In genomic region chr2:137940191-137940590, GRCh38 we compare ENCODE assay signal across 24 cellular contexts. TPM values are rescaled to one million over a fixed set of nuclear protein-coding genes. Genes with fewer than 3 reads are reported as not detected.
DNase-seq lines count a peak whose midpoint lies in the region; ATAC-seq, FAIRE-seq and TF ChIP-seq lines count a peak whose summit lies in the region.
"Had no signal": no experiment of that assay in that cellular context is flagged by ENCODE, and none has a peak within 500 bp of the region (broad histone marks: within the 10 kb centered on the region; RNA-seq: fewer than 3 reads in every experiment).

No MANE protein-coding gene starts in this region.

- no peak overlapping the region for H3K4ac ChIP-seq in mesendoderm (ENCODE audit: low read depth, low read length)

- H2BK15ac ChIP-seq in mesendoderm (replicated peaks; ENCODE audit: low read depth), result peak overlapping the region; percentile 46

- 65% methylated on average over 4 of the region's 4 CpGs for WGBS in HepG2 (ENCODE audit: low lambda C conversion rate)
- no CpG with 5 or more reads among the region's 4 CpGs for WGBS in mesendoderm (ENCODE audit: extremely low coverage, insufficient coverage, low lambda C conversion rate)

- no peak overlapping the region for H3K23ac ChIP-seq in mesendoderm (ENCODE audit: low read length)

- no peak for TF ChIP-seq POLR2A in HepG2 (IDR thresholded peaks at IDR 0.05; ENCODE audit: insufficient read depth in 1 of 2, low read depth in 2 of 2, low read length in 2 of 2)

- H3K79me1 ChIP-seq in mesendoderm (ENCODE audit: low read length), result no peaks in the 10 kb centered on the region

- POLR2A ChIA-PET in WTC11 (lab: Charles Lee) (no interaction called here), HepG2 (lab: Yijun Ruan, JAX) (interaction anchor here (1.2 to 19.0 kb wide), 4 partner anchors 11 to 785 kb away, joined by 3 to 733 read pairs (median 19); partner anchors contain the start of gene HNMT)

- no peak overlapping the region for H4K5ac ChIP-seq in mesendoderm (ENCODE audit: low read length)

- no peak overlapping the region for H3K4me3 Mint-ChIP-seq in WTC11
- H3K4me3 Mint-ChIP-seq in nephron, result no peak overlapping the region
- H3K4me3 Mint-ChIP-seq: CD4-positive, alpha-beta memory T cell had no signal

- peaks cover 7% of the 10 kb centered on the region for H3K4me1 Mint-ChIP-seq in WTC11
- H3K4me1 Mint-ChIP-seq in nephron, result peaks cover 30% of the 10 kb centered on the region
- H3K4me1 Mint-ChIP-seq: CD4-positive, alpha-beta memory T cell had no signal

- peak overlapping the region in 2 of 3 experiments; percentile 58 to 60; a peak in 1 of 6 replicates for H3K4me3 ChIP-seq in HepG2 (replicated peaks in 1 of 3; ENCODE audit: insufficient read depth in 1 of 3, low read depth in 2 of 3, low read length in 3 of 3)
- H3K4me3 ChIP-seq in mesendoderm (ENCODE audit: low read length), result no peak overlapping the region
- H3K4me3 ChIP-seq: A549, HAP-1 had no signal

- CTCF ChIA-PET in WTC11 (lab: Charles Lee) (no interaction called here), HepG2 (lab: Yijun Ruan, JAX; ENCODE audit: low intra/inter-chr PET ratio, low total read pairs) (no interaction called here)

- no peak overlapping the region for H2BK120ac ChIP-seq in mesendoderm (ENCODE audit: low read depth, low read length)

- H3K27me3 ChIP-seq in HepG2 (ENCODE audit: control insufficient read depth in 1 of 2, insufficient read depth in 2 of 2, low read length in 2 of 2), result no peaks in the 10 kb centered on the region
- H3K27me3 ChIP-seq in mesendoderm (ENCODE audit: insufficient read depth, low read length, poor library complexity), result no peaks in the 10 kb centered on the region

- no peak for FAIRE-seq in HepG2 (lab: Jason Lieb, UNC)
- FAIRE-seq: A549, GM12891, GM18507, H54 had no signal

- no peak overlapping the region for H3K18ac ChIP-seq in mesendoderm (ENCODE audit: low read length)

- H3K9me3 ChIP-seq in HepG2 (ENCODE audit: low read length), result peaks cover 2% of the 10 kb centered on the region; the same call in 1 of the 2 replicates
- H3K9me3 ChIP-seq: A549, HAP-1 had no signal

- no TSS peak for BruUV-seq in HepG2 (replicated peaks; lab: Mats Ljungman, UMichigan)

- ATAC-seq in WTC11 (no peak), HepG2 (no peak), GM21576 (IDR thresholded peaks at IDR 0.05; ENCODE audit: unreplicated experiment) (no peak)
- ATAC-seq: A549 had no signal

- H3K36me3 ChIP-seq in HepG2 (replicated peaks in 1 of 2; ENCODE audit: control insufficient read depth in 1 of 2, insufficient read depth in 2 of 2, low read length in 2 of 2), result no peaks in the 10 kb centered on the region
- no peaks in the 10 kb centered on the region for H3K36me3 ChIP-seq in mesendoderm (ENCODE audit: control insufficient read depth, insufficient read depth, low read length)
- H3K36me3 ChIP-seq: HAP-1 had no signal

- H3K4me1 ChIP-seq in HepG2 (ENCODE audit: insufficient read depth, low read length), result peaks cover 97% of the 10 kb centered on the region
- H3K4me1 ChIP-seq in mesendoderm (ENCODE audit: control insufficient read depth, low read depth, low read length), result no peaks in the 10 kb centered on the region

- TF ChIP-seq EP300 in HepG2 (IDR thresholded peaks at IDR 0.05; ENCODE audit: low read depth in 2 of 2, low read length in 2 of 2) (no peak), HepG2 (CRISPR knock-in tag; IDR thresholded peaks at IDR 0.05; ENCODE audit: borderline replicate concordance) (no peak)

- H3K9ac ChIP-seq in HepG2 (ENCODE audit: insufficient read depth, low read depth, low read length), result peak overlapping the region; percentile 83; the same call in 1 of the 2 replicates
- no peak overlapping the region for H3K9ac ChIP-seq in mesendoderm (ENCODE audit: low read length)

- no peaks in the 10 kb centered on the region for H4K20me1 ChIP-seq in HepG2 (ENCODE audit: insufficient read depth, low read length)

- H3K27ac ChIP-seq in HepG2 (ENCODE audit: extremely low read length, insufficient read depth, low read length), result peak overlapping the region; percentile 99
- no peak overlapping the region for H3K27ac ChIP-seq in mesendoderm (ENCODE audit: low read depth, low read length)
- H3K27ac ChIP-seq: A549 had no signal

- TF ChIP-seq CTCF in WTC11 (IDR thresholded peaks at IDR 0.05) (no peak), HepG2 (CRISPR knock-in tag; IDR thresholded peaks at IDR 0.05) (no peak), nephron (IDR thresholded peaks at IDR 0.05; ENCODE audit: unreplicated experiment in 3 of 3) (no peak)

- no peak overlapping the region for H2AFZ ChIP-seq in HepG2 (ENCODE audit: low read length)

- intact Hi-C loops in HepG2 (cut with micrococcal nuclease; ENCODE audit: unreplicated experiment), result no loop called here

- peaks cover 28% of the 10 kb centered on the region for H3K79me2 ChIP-seq in HepG2 (ENCODE audit: insufficient read depth, low read length)
- no peaks in the 10 kb centered on the region for H3K79me2 ChIP-seq in mesendoderm (ENCODE audit: control insufficient read depth, insufficient read depth, low read length)

- H2AK5ac ChIP-seq in mesendoderm (ENCODE audit: low read length), result no peak overlapping the region

- H3K56ac ChIP-seq in mesendoderm (ENCODE audit: low read length), result no peak overlapping the region

- H3K9me3 Mint-ChIP-seq in WTC11, result no peaks in the 10 kb centered on the region
- H3K9me3 Mint-ChIP-seq in nephron, result no peaks in the 10 kb centered on the region

- H2BK5ac ChIP-seq in mesendoderm (ENCODE audit: low read length), result no peak overlapping the region

- H3K27ac Mint-ChIP-seq in WTC11, result no peak overlapping the region
- peak overlapping the region; percentile 60 to 88 (median 77) for H3K27ac Mint-ChIP-seq in nephron
- H3K27ac Mint-ChIP-seq: CD4-positive, alpha-beta memory T cell had no signal

- TF ChIP-seq RAD21 in HepG2 (CRISPR knock-in tag; IDR thresholded peaks at IDR 0.05), result no peak

- no peaks in the 10 kb centered on the region for H3K36me3 Mint-ChIP-seq in WTC11
- no peaks in the 10 kb centered on the region for H3K36me3 Mint-ChIP-seq in nephron (ENCODE audit: low read depth)
- H3K36me3 Mint-ChIP-seq: CD4-positive, alpha-beta memory T cell had no signal

- H3K4me2 ChIP-seq in HepG2 (ENCODE audit: low read depth, low read length) (peak overlapping the region; percentile 84), mesendoderm (ENCODE audit: low read length) (no peak overlapping the region)
- H3K4me2 ChIP-seq: A549 had no signal

- DNase-seq in WTC11 (ENCODE audit: low spot score) (no peak), HepG2 (ENCODE audit: low spot score) (no peak), mesendoderm (no peak), kidney glomerular epithelial cell (lab: John Stamatoyannopoulos, UW) (no peak), HCEC 1CT (no peak), SIG-M5 treated with dmso at 0.1 percent for 504 hours (lab: John Stamatoyannopoulos, UW; ENCODE audit: unreplicated experiment) (no peak)
- DNase-seq: 8988T; ACHN; C1 segment of cervical spinal cord; Calu3; CD4-positive, alpha-beta memory T cell; COR-L47; DMS53; DMS79 treated with DMSO at 0.1 percent for 48 hours; GF-D8; GOT3 had no signal

- in situ Hi-C loops in HepG2 (cut with HindIII; ENCODE audit: extremely low pct_ligation_motif_present, low pct_unique_long_range_greater_than_20kb), result no loop called here

- H4K8ac ChIP-seq in mesendoderm (ENCODE audit: low read depth, low read length), result no peak overlapping the region

- H3K27me3 Mint-ChIP-seq in WTC11 (ENCODE audit: low read depth) (no peaks in the 10 kb centered on the region), nephron (ENCODE audit: low read depth) (no peaks in the 10 kb centered on the region)

TF ChIP-seq in WTC11, 78 proteins besides CTCF, POLR2A, EP300 and RAD21 (continues in another document):
- no peak for TF ChIP-seq ZNF396 (CRISPR knock-in tag; IDR thresholded peaks at IDR 0.05; ENCODE audit: borderline replicate concordance)

TF ChIP-seq in HepG2, 621 proteins besides CTCF, POLR2A, EP300 and RAD21 (continues in another document):
- TF ChIP-seq KAT8 (CRISPR knock-in tag; IDR thresholded peaks at IDR 0.05) (0 out of 2 replicates have a peak, but pooled peaks have one; percentile 13), PLSCR1 (CRISPR knock-in tag; IDR thresholded peaks at IDR 0.05; ENCODE audit: borderline replicate concordance) (no peak), FOXK2 (IDR thresholded peaks at IDR 0.05) (no peak), CHCHD3 (CRISPR knock-in tag; IDR thresholded peaks at IDR 0.05) (no peak)

RNA-seq across cellular contexts. Expression of gene HNMT, which starts 24.1 kb away (rescaled TPM):
- total RNA-seq in WTC11 (2021) (2.8 to 4.6 TPM (median 3.1 TPM) in 3 replicates), HepG2 (2016; rRNA removed; fragmentation: Illumina TruSeq; extraction: Trizol) (309 and 372 TPM in 2 replicates)
- 103 and 116 TPM in 2 replicates for total RNA-seq in HepG2 (2016; cell fraction: cytosol; rRNA removed; fragmentation: Illumina TruSeq; extraction: Trizol; ENCODE audit: low read depth)
- 312 and 373 TPM in 2 replicates for total RNA-seq in HepG2 (2016; cell fraction: insoluble cytoplasmic fraction; rRNA removed; fragmentation: Illumina TruSeq; extraction: Trizol)
- 157 and 177 TPM in 2 replicates for total RNA-seq in HepG2 (2016; cell fraction: membrane; rRNA removed; fragmentation: Illumina TruSeq; extraction: Trizol)
- total RNA-seq in HepG2 (2016; cell fraction: nucleus; rRNA removed; fragmentation: Illumina TruSeq; extraction: Trizol), result 234 and 240 TPM in 2 replicates
- polyA plus RNA-seq in HepG2 (2011; rRNA removed), result 259 and 279 TPM in 2 replicates
- polyA plus RNA-seq in HepG2 (2011; cell fraction: cytosol; rRNA removed), result 170 and 271 TPM in 2 replicates
- 129 and 171 TPM in 2 replicates for polyA plus RNA-seq in HepG2 (2011; cell fraction: nucleus; rRNA removed)
- polyA plus RNA-seq in HepG2 (2012), result 561 and 648 TPM in 2 replicates
- 80.3 and 85.6 TPM in 2 replicates for polyA plus RNA-seq in HepG2 (2016; cell fraction: cytosol; fragmentation: Illumina TruSeq; extraction: Trizol; ENCODE audit: low read depth)
- 297 and 326 TPM in 2 replicates for polyA plus RNA-seq in HepG2 (2016; cell fraction: insoluble cytoplasmic fraction; fragmentation: Illumina TruSeq; extraction: Trizol; ENCODE audit: low read depth)
- 111 and 113 TPM in 2 replicates for polyA plus RNA-seq in HepG2 (2016; cell fraction: membrane; fragmentation: Illumina TruSeq; extraction: Trizol; ENCODE audit: low read depth)
- polyA plus RNA-seq in HepG2 (2016; cell fraction: nucleus; fragmentation: Illumina TruSeq; extraction: Trizol; ENCODE audit: insufficient read depth, low read depth), result 221 and 224 TPM in 2 replicates
- polyA minus RNA-seq in HepG2 (2011; rRNA and poly(A)+ RNA removed; ENCODE audit: low replicate concordance), result 14.7 and 77.3 TPM in 2 replicates
- 111 and 128 TPM in 2 replicates for polyA minus RNA-seq in HepG2 (2011; cell fraction: cytosol; rRNA and poly(A)+ RNA removed)
- 529 and 697 TPM in 2 replicates for polyA minus RNA-seq in HepG2 (2011; cell fraction: nucleus; rRNA and poly(A)+ RNA removed)
- polyA plus RNA-seq in mesendoderm (2013, experiment 1 of 2), result 7.8 TPM
- 8.8 TPM for polyA plus RNA-seq in mesendoderm (2013, experiment 2 of 2)
- total RNA-seq: G401 had no signal
- polyA plus RNA-seq: CD4-positive, alpha-beta memory T cell had no signal

Comparison
In these comparisons a context has a peak if more than half of its experiments do, and no peak if none do; other contexts are left out.
1. RNA of gene HNMT, which starts 24.1 kb away (total RNA-seq): 103 to 373 TPM in HepG2; 2.8 to 4.6 TPM in WTC11; every median in the first group is over 10 times any median in the second.
2. Of the 50 proteins assayed by ChIP-seq in both HepG2 and WTC11: peak only in HepG2: NR2C2; only in WTC11: GABPB1; in both: none; in neither: 48.